In the genomic region with DNA sequence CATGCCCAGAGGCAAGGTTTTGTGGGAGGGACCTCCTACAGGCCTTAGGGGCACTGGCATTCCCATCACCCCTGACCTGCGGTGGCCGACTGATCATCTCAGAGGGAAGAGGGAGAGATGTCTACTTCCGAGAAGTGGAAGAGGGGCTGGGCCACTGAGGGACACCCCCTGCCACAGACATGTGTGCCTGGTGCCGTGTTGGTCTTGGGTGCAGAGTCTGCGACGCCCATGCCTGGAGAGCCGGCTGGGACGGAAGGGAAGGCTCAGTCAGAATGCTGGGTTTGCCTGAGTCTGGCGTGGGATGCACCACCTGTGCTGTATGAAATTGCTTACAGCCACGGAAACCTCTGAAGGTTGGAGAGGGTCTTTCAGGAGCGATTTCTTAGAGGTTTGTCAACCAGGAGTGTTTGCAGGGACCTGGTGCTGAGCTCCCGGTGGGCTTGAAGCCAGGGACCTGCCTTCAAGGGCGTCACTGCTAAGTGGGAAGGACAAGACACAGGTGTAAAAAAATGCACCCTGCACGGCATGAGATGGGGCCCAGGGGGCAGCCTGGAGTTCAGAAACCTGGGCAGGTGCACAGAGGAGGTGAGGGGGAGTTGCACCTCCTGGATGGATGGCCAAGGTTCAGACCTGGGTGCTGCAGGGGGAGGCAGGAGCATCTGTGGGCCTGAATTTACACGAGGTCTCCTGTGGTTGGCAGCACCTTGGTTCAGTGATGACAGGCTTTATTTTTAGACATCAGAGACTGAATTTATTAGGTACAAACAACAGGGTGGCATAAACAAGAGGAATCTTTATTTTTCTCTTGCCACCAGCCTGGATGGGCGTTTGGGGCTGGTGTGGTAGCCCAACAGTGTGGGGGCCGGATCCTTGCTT, we compare ENCODE assay signal across 1 cellular context.
TF ChIP-seq lines count a peak whose summit lies in the region.

No MANE protein-coding gene starts in this region.

TF ChIP-seq in GM23338, 12 proteins besides CTCF, POLR2A, EP300 and RAD21 (continued from another document):
- no peak for TF ChIP-seq ZNF462 (CRISPR knock-in tag; IDR thresholded peaks at IDR 0.05)
- no peak for TF ChIP-seq JUNB (IDR thresholded peaks at IDR 0.05; ENCODE audit: unreplicated experiment)
- TF ChIP-seq, protein P1, sequence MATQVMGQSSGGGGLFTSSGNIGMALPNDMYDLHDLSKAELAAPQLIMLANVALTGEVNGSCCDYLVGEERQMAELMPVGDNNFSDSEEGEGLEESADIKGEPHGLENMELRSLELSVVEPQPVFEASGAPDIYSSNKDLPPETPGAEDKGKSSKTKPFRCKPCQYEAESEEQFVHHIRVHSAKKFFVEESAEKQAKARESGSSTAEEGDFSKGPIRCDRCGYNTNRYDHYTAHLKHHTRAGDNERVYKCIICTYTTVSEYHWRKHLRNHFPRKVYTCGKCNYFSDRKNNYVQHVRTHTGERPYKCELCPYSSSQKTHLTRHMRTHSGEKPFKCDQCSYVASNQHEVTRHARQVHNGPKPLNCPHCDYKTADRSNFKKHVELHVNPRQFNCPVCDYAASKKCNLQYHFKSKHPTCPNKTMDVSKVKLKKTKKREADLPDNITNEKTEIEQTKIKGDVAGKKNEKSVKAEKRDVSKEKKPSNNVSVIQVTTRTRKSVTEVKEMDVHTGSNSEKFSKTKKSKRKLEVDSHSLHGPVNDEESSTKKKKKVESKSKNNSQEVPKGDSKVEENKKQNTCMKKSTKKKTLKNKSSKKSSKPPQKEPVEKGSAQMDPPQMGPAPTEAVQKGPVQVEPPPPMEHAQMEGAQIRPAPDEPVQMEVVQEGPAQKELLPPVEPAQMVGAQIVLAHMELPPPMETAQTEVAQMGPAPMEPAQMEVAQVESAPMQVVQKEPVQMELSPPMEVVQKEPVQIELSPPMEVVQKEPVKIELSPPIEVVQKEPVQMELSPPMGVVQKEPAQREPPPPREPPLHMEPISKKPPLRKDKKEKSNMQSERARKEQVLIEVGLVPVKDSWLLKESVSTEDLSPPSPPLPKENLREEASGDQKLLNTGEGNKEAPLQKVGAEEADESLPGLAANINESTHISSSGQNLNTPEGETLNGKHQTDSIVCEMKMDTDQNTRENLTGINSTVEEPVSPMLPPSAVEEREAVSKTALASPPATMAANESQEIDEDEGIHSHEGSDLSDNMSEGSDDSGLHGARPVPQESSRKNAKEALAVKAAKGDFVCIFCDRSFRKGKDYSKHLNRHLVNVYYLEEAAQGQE (IDR thresholded peaks at IDR 0.05; ENCODE audit: unreplicated experiment): no peak
